Comparison of ENCODE assay signal across 21 cellular contexts in genomic region chr4:173860079-173860478, GRCh38.
"Had no signal": no experiment of that assay in that cellular context is flagged by ENCODE, and none has a peak within 500 bp of the region (broad histone marks: within the 10 kb centered on the region; RNA-seq: fewer than 3 reads in every experiment).

No MANE protein-coding gene starts in this region.

- H3K27me3 ChIP-seq: colonic mucosa, right lobe of liver, spleen, testis, tibial nerve, upper lobe of right lung, vagina had no signal

- ATAC-seq: left lobe of liver; lower lobe of right lung; naive thymus-derived CD4-positive, alpha-beta T cell; right lobe of liver; stimulated activated memory B cell treated with anti-CD40 and anti-IgM and Interleukin-4, amounts not matched to agents 10 μg/mL and 1 μg/mL and 100 μg/mL, for 72 hours; stimulated activated naive CD8-positive, alpha-beta T cell treated with anti-CD3 and anti-CD28 coated beads, Interleukin-15, amount 100 ng/mL, for 72 hours; upper lobe of right lung had no signal

- DNase-seq: colonic mucosa; dermis blood vessel endothelial cell; endodermal cell; kidney glomerular epithelial cell; lower lobe of right lung; naive thymus-derived CD4-positive, alpha-beta T cell; nephron progenitor cell; right lobe of liver; spleen; stimulated activated CD4-positive, alpha-beta T cell treated with anti-CD3 and anti-CD28 coated beads, Interleukin-15, amount 100 ng/mL, for 24 hours; stimulated activated CD4-positive, alpha-beta T cell treated with anti-CD3 and anti-CD28 coated beads, Interleukin-1b, Interleukin-23, amount 100 ng/mL, for 48 hours; stimulated activated CD4-positive, alpha-beta T cell treated with anti-CD3 and anti-CD28 coated beads, Interleukin-4, amount 100 ng/mL, for 24 hours; stimulated activated naive CD8-positive, alpha-beta T cell treated with anti-CD3 and anti-CD28 coated beads, Interleukin-15, amount 100 ng/mL, for 72 hours; testis; upper lobe of right lung had no signal

- H3K4me1 ChIP-seq: colonic mucosa, lower lobe of right lung, parathyroid adenoma, prostate gland, right lobe of liver, spleen, testis, upper lobe of right lung, vagina had no signal

- H3K27ac ChIP-seq: colonic mucosa, lower lobe of right lung, parathyroid adenoma, prostate gland, right lobe of liver, spleen, testis, tibial nerve, upper lobe of right lung, vagina had no signal
